34 cellular contexts compared by ENCODE assay signal in genomic region chr3:146679191-146679590, GRCh38.
"Had no signal": no experiment of that assay in that cellular context is flagged by ENCODE, and none has a peak within 500 bp of the region (broad histone marks: within the 10 kb centered on the region; RNA-seq: fewer than 3 reads in every experiment).

No MANE protein-coding gene starts in this region.

- DNase-seq: Karpas-422, Kasumi-1, MG63, MM.1S, MV-4-11, NCI-H1048, NCI-H1092, NCI-H1092 treated with DMSO at 0.1 percent for 48 hours, NCI-H1105, NCI-H1105 treated with DMSO at 0.1 percent for 48 hours, NCI-H1417, NCI-H1417 treated with DMSO at 0.1 percent for 48 hours, NCI-H1436, NCI-H1436 treated with DMSO at 0.1 percent for 48 hours, NCI-H146, NCI-H1694, NCI-H1694 treated with DMSO at 0.1 percent for 48 hours, NCI-H187, NCI-H187 treated with DMSO at 0.1 percent for 48 hours, NCI-H1930, NCI-H2029, NCI-H2081, NCI-H2081 treated with DMSO at 0.1 percent for 48 hours, NCI-H2107, NCI-H2171, NCI-H2171 treated with DMSO at 0.1 percent for 48 hours, NCI-H2227 treated with DMSO at 0.1 percent for 48 hours, NCI-H226, NCI-H345, NCI-H446, NCI-H446 treated with DMSO at 0.1 percent for 48 hours, NCI-H510A, NCI-H510A treated with DMSO at 0.1 percent for 48 hours had no signal

- H3K27ac ChIP-seq: KMS-11 had no signal

- H3K9me3 ChIP-seq: MG63 had no signal

- H3K4me3 ChIP-seq: MG63 had no signal

- H3K27me3 ChIP-seq: MG63 had no signal
